Comparison of ENCODE assay signal across 8 cellular contexts in the genomic region with DNA sequence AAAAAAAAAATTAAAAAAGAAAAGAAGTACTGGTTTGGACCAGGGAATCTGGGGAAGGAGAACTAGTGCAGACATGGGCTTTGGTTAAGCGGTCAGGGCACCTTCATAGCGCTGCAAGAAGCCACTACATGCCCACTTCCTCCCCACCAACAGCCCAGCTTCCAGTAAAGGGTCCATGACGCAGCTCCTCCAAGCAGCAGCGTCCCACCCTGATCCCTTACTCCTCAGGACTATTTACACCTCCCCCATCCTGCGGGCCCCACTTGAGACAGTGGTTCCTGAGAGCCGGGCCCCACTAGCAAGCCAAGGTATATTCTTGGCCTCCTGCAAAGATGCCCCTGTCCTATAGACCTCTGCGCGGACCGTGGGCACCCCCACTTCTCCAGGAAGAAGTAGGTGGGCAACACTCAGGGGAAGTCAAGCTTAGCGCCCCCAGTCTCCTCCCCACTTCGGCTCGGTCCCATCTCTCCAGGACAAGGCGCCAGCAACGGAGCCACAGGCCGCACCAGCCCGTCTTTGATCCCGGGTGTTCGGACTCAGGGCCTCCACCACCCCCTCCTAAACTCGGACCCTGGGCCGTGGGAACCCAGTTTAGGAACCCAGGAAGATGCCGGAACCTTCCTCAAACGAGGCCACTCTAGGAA. TPM values are rescaled to one million over a fixed set of nuclear protein-coding genes. Genes with fewer than 3 reads are reported as not detected.
A peak's percentile ranks its signal among the peaks of the same experiment; 100 is the strongest.
DNase-seq lines count a peak whose midpoint lies in the region; ATAC-seq and TF ChIP-seq lines count a peak whose summit lies in the region.

No MANE protein-coding gene starts in this region.

- peaks cover 25 to 28% of the 10 kb centered on the region in 2 donors for H3K4me1 Mint-ChIP-seq in effector memory CD8-positive, alpha-beta T cell (ENCODE audit: low read depth in 2 of 2)

- peak overlapping the region; percentile 95 to 97 for H3K27ac Mint-ChIP-seq in effector memory CD8-positive, alpha-beta T cell

- no peak for TF ChIP-seq CTCF in BE2C (IDR thresholded peaks at IDR 0.05; ENCODE audit: low read depth, low read length)

- H3K4me3 ChIP-seq in neuron (ENCODE audit: low read length) (no peak overlapping the region), BE2C (ENCODE audit: low read depth, low read length) (no peak overlapping the region)

- peak; percentile 9 for ATAC-seq in GM19455 (IDR thresholded peaks at IDR 0.05; ENCODE audit: unreplicated experiment)
- peak; percentile 16 for ATAC-seq in effector memory CD8-positive, alpha-beta T cell (replicated peaks)

- H3K4me3 Mint-ChIP-seq in effector memory CD8-positive, alpha-beta T cell = peak overlapping the region; percentile 97 to 98

- H3K36me3 ChIP-seq in neuron (ENCODE audit: insufficient read depth, low read length) (peaks cover 21% of the 10 kb centered on the region), BE2C (no peaks in the 10 kb centered on the region)

- H3K27me3 ChIP-seq in neuron (ENCODE audit: insufficient read depth, low read length) (no peaks in the 10 kb centered on the region), BE2C (no peaks in the 10 kb centered on the region)

- no peaks in the 10 kb centered on the region for H3K9me3 ChIP-seq in neuron (ENCODE audit: low read length)
- H3K9me3 ChIP-seq in BE2C = no peaks in the 10 kb centered on the region

- H3K4me1 ChIP-seq in neuron (ENCODE audit: insufficient read depth, low read length) (peaks cover 7% of the 10 kb centered on the region), BE2C (peaks cover 2% of the 10 kb centered on the region; the same call in 1 of the 2 replicates)

- peak; percentile 76 for DNase-seq in OCI-M1 (lab: John Stamatoyannopoulos, UW)
- DNase-seq in effector memory CD8-positive, alpha-beta T cell = peak in 1 of 3 experiments; percentile 33
- no peak for DNase-seq in BE2C
- no peak for DNase-seq in cerebellar cortex (ENCODE audit: low spot score)
- no peak for DNase-seq in NCI-H1436 treated with DMSO at 0.1 percent for 48 hours (lab: John Stamatoyannopoulos, UW)
- DNase-seq in stimulated activated naive CD4-positive, alpha-beta T cell treated with Interleukin-2 at 50 U/mL for 16 hours (lab: John Stamatoyannopoulos, UW) = no peak

- H2AFZ ChIP-seq in neuron (ENCODE audit: low read depth, low read length) = peak overlapping the region; percentile 87

- no peaks in the 10 kb centered on the region for H3K9me3 Mint-ChIP-seq in effector memory CD8-positive, alpha-beta T cell

- H3K27me3 Mint-ChIP-seq in effector memory CD8-positive, alpha-beta T cell = no peaks in the 10 kb centered on the region

- H3K36me3 Mint-ChIP-seq in effector memory CD8-positive, alpha-beta T cell (ENCODE audit: insufficient read depth) = peaks cover 39% of the 10 kb centered on the region

RNA-seq across cellular contexts. Expression of a gene that starts 0.9 kb away (rescaled TPM):
- polyA plus RNA-seq in BE2C (2012; ENCODE audit: insufficient read depth, insufficient read length, low read depth) = 58.4 TPM

RNA-seq across cellular contexts. Expression of a gene that starts 8.4 kb away (rescaled TPM):
- polyA plus RNA-seq in BE2C (2012; ENCODE audit: insufficient read depth, insufficient read length, low read depth) = 102 TPM

RNA-seq across cellular contexts. Expression of a gene that starts 39.7 kb away (rescaled TPM):
- 26.6 TPM for polyA plus RNA-seq in BE2C (2012; ENCODE audit: insufficient read depth, insufficient read length, low read depth)

RNA-seq across cellular contexts. Expression of a gene that starts 49.1 kb away (rescaled TPM):
- 33.3 TPM for polyA plus RNA-seq in BE2C (2012; ENCODE audit: insufficient read depth, insufficient read length, low read depth)
